8 cellular contexts compared by ENCODE assay signal in the genomic region with DNA sequence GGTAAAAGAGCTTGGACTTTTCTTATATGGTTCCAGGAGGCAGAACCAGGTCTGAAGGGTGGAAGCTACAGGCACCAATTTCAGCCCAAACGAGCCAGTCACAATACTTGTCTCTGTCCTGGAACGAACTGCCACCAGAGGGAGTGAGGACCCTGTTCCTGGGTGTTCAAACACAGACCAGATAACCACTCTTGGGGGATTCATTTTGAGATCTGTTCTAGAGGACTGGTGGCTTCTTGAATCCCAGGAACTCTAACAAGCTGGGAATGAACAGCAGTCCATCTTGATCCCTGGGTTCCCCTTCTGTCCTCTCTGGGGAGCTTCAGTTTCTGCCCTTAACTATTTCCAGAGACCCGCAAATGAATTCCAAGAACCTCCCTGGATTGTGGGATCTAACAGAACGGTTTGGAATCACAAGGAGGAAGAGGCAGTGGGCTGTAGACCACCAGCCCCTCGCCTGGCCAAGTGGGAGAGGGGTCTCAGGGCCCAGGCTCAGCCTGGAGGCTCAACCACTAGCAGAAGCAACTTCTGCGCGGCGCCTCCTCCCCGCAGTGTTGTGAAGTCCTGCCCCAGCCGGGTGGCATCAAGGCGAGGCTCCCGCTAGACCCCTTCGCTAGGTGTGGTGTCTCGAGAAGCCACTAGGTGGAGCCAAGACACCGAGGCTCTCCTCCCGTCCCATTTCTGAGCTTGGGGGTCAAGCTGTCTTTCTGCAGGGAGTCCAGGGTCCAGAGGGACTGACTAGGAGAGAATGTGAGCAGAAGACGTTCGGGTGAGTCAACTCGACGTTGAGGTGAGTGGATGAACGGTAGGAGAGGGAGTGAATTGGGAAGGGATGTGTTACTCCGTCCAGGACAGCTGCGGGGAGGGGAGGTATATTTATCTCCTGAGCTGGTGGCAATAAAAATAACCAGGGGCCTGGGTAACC. TPM values are rescaled to one million over a fixed set of nuclear protein-coding genes. Genes with fewer than 3 reads are reported as not detected.
A peak's percentile ranks its signal among the peaks of the same experiment; 100 is the strongest.
DNase-seq lines count a peak whose midpoint lies in the region; ATAC-seq and TF ChIP-seq lines count a peak whose summit lies in the region.

No MANE protein-coding gene starts in this region.

- no peak for TF ChIP-seq POLR2A in right lobe of liver (IDR thresholded peaks at IDR 0.05)

- no peaks in the 10 kb centered on the region for H3K36me3 ChIP-seq in right lobe of liver

- intact Hi-C loops in right lobe of liver (cut with DNase I) = loop anchor here in 1 of 2 donors (5.0 kb wide), 1 partner anchor 33 kb away; no protein-coding TSS in a partner anchor

- H3K4me3 ChIP-seq in right lobe of liver = no peak overlapping the region

- no peaks in the 10 kb centered on the region for H3K9me3 ChIP-seq in right lobe of liver

- DNase-seq in EH (ENCODE audit: low read depth) (peak; percentile 85), NCI-H748 (lab: John Stamatoyannopoulos, UW; ENCODE audit: unreplicated experiment) (peak; percentile 82), dedifferentiated amniotic fluid mesenchymal stem cell (ENCODE audit: extremely low spot score) (peak; percentile 77), right lobe of liver (peak; percentile 66 to 73 (median 66)), occipital lobe (lab: John Stamatoyannopoulos, UW) (no peak)
- peak; percentile 73 for DNase-seq in activated CD4-positive, alpha-beta T cell treated with anti-CD3 and anti-CD28 coated beads, Interleukin-2, amount 50 U/mL, for 1 hour
- peak; percentile 48 to 72 (median 60) for DNase-seq in stimulated activated CD4-positive, alpha-beta T cell treated with anti-CD3 and anti-CD28 coated beads, TNF-alpha, amount 100 ng/mL, for 24 hours (ENCODE audit: low read depth in 3 of 3)

- H3K27me3 ChIP-seq in right lobe of liver = peaks cover 0 to 5% of the 10 kb centered on the region in 2 donors

- H3K27ac ChIP-seq in right lobe of liver = no peak overlapping the region

- WGBS in right lobe of liver (ENCODE audit: insufficient coverage, low coverage, low lambda C conversion rate, missing lambda C conversion rate) = 1% methylated on average over 19 of the region's 23 CpGs

- H3K4me1 ChIP-seq in right lobe of liver = peaks cover 0 to 7% (median 0%) of the 10 kb centered on the region in 4 donors

- ATAC-seq in HG03521 (IDR thresholded peaks at IDR 0.05; ENCODE audit: unreplicated experiment) (peak; percentile 61), right lobe of liver (peak; percentile 91 to 96 (median 96))

- TF ChIP-seq CTCF in right lobe of liver (IDR thresholded peaks at IDR 0.05) = peak; percentile 85 to 90 (median 87)

RNA-seq across cellular contexts. Expression of a gene that starts 12.1 kb away (rescaled TPM):
- 1 to 10 TPM; 1.1 to 7.5 (median 2.6) TPM for total RNA-seq in right lobe of liver
- 24.0 TPM for total RNA-seq in occipital lobe

RNA-seq across cellular contexts. Expression of a gene that starts 16.1 kb away (rescaled TPM):
- total RNA-seq in right lobe of liver (under 1 TPM in 1 of 6 experiments, not detected in 5; 0.24 TPM), occipital lobe (3.1 TPM)

RNA-seq across cellular contexts. Expression of a gene that starts 39.0 kb away (rescaled TPM):
- total RNA-seq in right lobe of liver (10 to 100 TPM; 11.6 to 25.7 (median 20.6) TPM), occipital lobe (9.2 TPM)

RNA-seq across cellular contexts. Expression of a gene that starts 39.3 kb away (rescaled TPM):
- total RNA-seq in right lobe of liver (10 to 100 TPM; 10.3 to 14.1 (median 12.2) TPM), occipital lobe (6.2 TPM)

RNA-seq across cellular contexts. Expression of a gene that starts 47.4 kb away (rescaled TPM):
- total RNA-seq in right lobe of liver (not detected), occipital lobe (95.8 TPM)
